ENCODE assay signal across 19 cellular contexts in genomic region chr6:33820784-33821183, GRCh38. TPM values are rescaled to one million over a fixed set of nuclear protein-coding genes. Genes with fewer than 3 reads are reported as not detected.
DNase-seq lines count a peak whose midpoint lies in the region; ATAC-seq and TF ChIP-seq lines count a peak whose summit lies in the region.
"Had no signal": no experiment of that assay in that cellular context is flagged by ENCODE, and none has a peak within 500 bp of the region (broad histone marks: within the 10 kb centered on the region; RNA-seq: fewer than 3 reads in every experiment).

No MANE protein-coding gene starts in this region.

- peaks cover 21% of the 10 kb centered on the region for H3K27me3 Mint-ChIP-seq in activated CD8-positive, alpha-beta memory T cell treated with anti-CD3 and anti-CD28 coated beads, Interleukin-2, amount 10 ng/mL, durations not matched to agents 7 days and 5 days
- H3K27me3 Mint-ChIP-seq in glutamatergic neuron (ENCODE audit: unreplicated experiment): peaks cover 19% of the 10 kb centered on the region

- DNase-seq in activated CD8-positive, alpha-beta memory T cell treated with anti-CD3 and anti-CD28 coated beads, Interleukin-2, amount 10 ng/mL, durations not matched to agents 7 days and 5 days: no peak
- DNase-seq in activated CD8-positive, alpha-beta memory T cell treated with anti-CD3 and anti-CD28 coated beads for 24 hours: no peak
- DNase-seq in glutamatergic neuron (no peak), osteoblast (ENCODE audit: insufficient read length, low spot score, missing footprints) (peak; percentile 68), MM.1S (no peak), RPMI8226 (no peak), SK-N-DZ (ENCODE audit: low spot score) (no peak)
- DNase-seq: AML-193; CD8-positive, alpha-beta memory T cell; COR-L47; DMS53; DND-41; EL; IMR-90 had no signal

- H3K9ac ChIP-seq in Loucy (ENCODE audit: low read depth, low read length, poor library complexity, severe bottlenecking) (peak overlapping the region; percentile 46), MM.1S (ENCODE audit: low read length) (no peak overlapping the region)

- peaks cover 18% of the 10 kb centered on the region for H3K4me1 ChIP-seq in Loucy (ENCODE audit: insufficient read depth, low read length, poor library complexity, severe bottlenecking)
- H3K4me1 ChIP-seq in osteoblast (ENCODE audit: insufficient read depth, low read length): peaks cover 4% of the 10 kb centered on the region
- H3K4me1 ChIP-seq in MM.1S (ENCODE audit: low read length): no peaks in the 10 kb centered on the region
- H3K4me1 ChIP-seq: A549 had no signal

- H3K4me1 Mint-ChIP-seq in activated CD8-positive, alpha-beta memory T cell treated with anti-CD3 and anti-CD28 coated beads, Interleukin-2, amount 10 ng/mL, durations not matched to agents 7 days and 5 days: peaks cover 13% of the 10 kb centered on the region
- peaks cover 41% of the 10 kb centered on the region for H3K4me1 Mint-ChIP-seq in glutamatergic neuron (ENCODE audit: low read depth, unreplicated experiment)

- TF ChIP-seq CTCF in Loucy (conservative IDR thresholded peaks at IDR 0.05; ENCODE audit: low read length) (no peak), glutamatergic neuron (IDR thresholded peaks at IDR 0.05; ENCODE audit: partially characterized antibody, unreplicated experiment) (no peak), osteoblast (IDR thresholded peaks at IDR 0.05; ENCODE audit: extremely low read depth, low read depth, low read length) (no peak), MM.1S (IDR thresholded peaks at IDR 0.05; ENCODE audit: low read length) (no peak)

- H3K4me3 ChIP-seq in Loucy (ENCODE audit: low read length, poor library complexity, severe bottlenecking) (peak overlapping the region; percentile 28), osteoblast (ENCODE audit: insufficient read depth, low read length) (no peak overlapping the region), MM.1S (ENCODE audit: low read length) (no peak overlapping the region)
- H3K4me3 ChIP-seq: A549 had no signal

- CTCF ChIA-PET in activated CD8-positive, alpha-beta memory T cell treated with anti-CD3 and anti-CD28 coated beads, Interleukin-2, amount 10 ng/mL, durations not matched to agents 7 days and 5 days (lab: Charles Lee): no interaction called here

- no peak overlapping the region for H3K4me3 Mint-ChIP-seq in activated CD8-positive, alpha-beta memory T cell treated with anti-CD3 and anti-CD28 coated beads, Interleukin-2, amount 10 ng/mL, durations not matched to agents 7 days and 5 days
- no peak overlapping the region for H3K4me3 Mint-ChIP-seq in glutamatergic neuron (ENCODE audit: unreplicated experiment)
- H3K4me3 Mint-ChIP-seq: CD8-positive, alpha-beta memory T cell had no signal

- H3K27ac Mint-ChIP-seq in activated CD8-positive, alpha-beta memory T cell treated with anti-CD3 and anti-CD28 coated beads, Interleukin-2, amount 10 ng/mL, durations not matched to agents 7 days and 5 days: no peak overlapping the region
- H3K27ac Mint-ChIP-seq in glutamatergic neuron (ENCODE audit: unreplicated experiment): peak overlapping the region; percentile 55

- H2AFZ ChIP-seq in Loucy (ENCODE audit: low read length): peak overlapping the region; percentile 51; the same call in 1 of the 2 replicates
- no peak overlapping the region for H2AFZ ChIP-seq in osteoblast (ENCODE audit: low read length)
- H2AFZ ChIP-seq in MM.1S (ENCODE audit: low read length): no peak overlapping the region

- no peaks in the 10 kb centered on the region for H3K9me3 ChIP-seq in Loucy (ENCODE audit: insufficient read depth, low read depth, low read length)
- no peaks in the 10 kb centered on the region for H3K9me3 ChIP-seq in osteoblast (ENCODE audit: low read depth, low read length)
- H3K9me3 ChIP-seq in MM.1S (replicated peaks; ENCODE audit: insufficient read depth, low read length): no peaks in the 10 kb centered on the region
- H3K9me3 ChIP-seq: A549 had no signal

- ATAC-seq in activated CD8-positive, alpha-beta memory T cell treated with anti-CD3 and anti-CD28 coated beads, Interleukin-2, amount 10 ng/mL, durations not matched to agents 7 days and 5 days: peak; percentile 39
- ATAC-seq: A549, HCT116 had no signal

- no peaks in the 10 kb centered on the region for H3K36me3 ChIP-seq in Loucy (ENCODE audit: insufficient read depth, low read length)
- H3K36me3 ChIP-seq in osteoblast (ENCODE audit: insufficient read depth, low read length): no peaks in the 10 kb centered on the region
- no peaks in the 10 kb centered on the region for H3K36me3 ChIP-seq in MM.1S (replicated peaks; ENCODE audit: insufficient read depth, low read length)

- H3K27ac ChIP-seq in osteoblast (ENCODE audit: low read depth, low read length): no peak overlapping the region
- H3K27ac ChIP-seq in MM.1S (ENCODE audit: low read length): no peak overlapping the region
- H3K27ac ChIP-seq: 22Rv1, A549 had no signal

- H3K27me3 ChIP-seq in Loucy (ENCODE audit: insufficient read depth, low read length, poor library complexity, severe bottlenecking) (no peaks in the 10 kb centered on the region), osteoblast (ENCODE audit: insufficient read depth, low read length) (peaks cover 14% of the 10 kb centered on the region), MM.1S (replicated peaks; ENCODE audit: insufficient read depth, low read length) (peaks cover 91% of the 10 kb centered on the region)

- H3K36me3 Mint-ChIP-seq in activated CD8-positive, alpha-beta memory T cell treated with anti-CD3 and anti-CD28 coated beads, Interleukin-2, amount 10 ng/mL, durations not matched to agents 7 days and 5 days: no peaks in the 10 kb centered on the region
- H3K36me3 Mint-ChIP-seq in glutamatergic neuron (ENCODE audit: unreplicated experiment): no peaks in the 10 kb centered on the region
- H3K36me3 Mint-ChIP-seq: CD8-positive, alpha-beta memory T cell had no signal

- H3K9me3 Mint-ChIP-seq in activated CD8-positive, alpha-beta memory T cell treated with anti-CD3 and anti-CD28 coated beads, Interleukin-2, amount 10 ng/mL, durations not matched to agents 7 days and 5 days (ENCODE audit: low read depth): no peaks in the 10 kb centered on the region
- H3K9me3 Mint-ChIP-seq in glutamatergic neuron (ENCODE audit: unreplicated experiment): peaks cover 13% of the 10 kb centered on the region
- H3K9me3 Mint-ChIP-seq: CD8-positive, alpha-beta memory T cell had no signal

- no peaks in the 10 kb centered on the region for H3K79me2 ChIP-seq in Loucy (ENCODE audit: insufficient read depth, low read length)
- no peaks in the 10 kb centered on the region for H3K79me2 ChIP-seq in osteoblast (ENCODE audit: insufficient read depth, low read length)
- no peaks in the 10 kb centered on the region for H3K79me2 ChIP-seq in MM.1S (ENCODE audit: low read length)

- H3K9me2 ChIP-seq in Loucy (replicated peaks; ENCODE audit: low read depth, low read length): no peaks in the 10 kb centered on the region
- no peaks in the 10 kb centered on the region for H3K9me2 ChIP-seq in MM.1S (replicated peaks; ENCODE audit: insufficient read depth, low read length)

- H3F3A ChIP-seq in Loucy (ENCODE audit: low read depth) (no peaks in the 10 kb centered on the region), MM.1S (ENCODE audit: insufficient read depth, low read length) (no peaks in the 10 kb centered on the region)

- H4K20me1 ChIP-seq in Loucy (ENCODE audit: insufficient read depth, low read length, poor library complexity, severe bottlenecking): no peaks in the 10 kb centered on the region
- no peaks in the 10 kb centered on the region for H4K20me1 ChIP-seq in osteoblast (ENCODE audit: insufficient read depth, low read length)
- no peaks in the 10 kb centered on the region for H4K20me1 ChIP-seq in MM.1S (ENCODE audit: insufficient read depth, low read length)

- H3K4me2 ChIP-seq in Loucy (ENCODE audit: low read depth, low read length, poor library complexity, severe bottlenecking): peak overlapping the region; percentile 68
- no peak overlapping the region for H3K4me2 ChIP-seq in osteoblast (ENCODE audit: insufficient read depth, low read length)
- no peak overlapping the region for H3K4me2 ChIP-seq in MM.1S (ENCODE audit: low read depth, low read length)
- H3K4me2 ChIP-seq: A549 had no signal

RNA-seq across cellular contexts. Expression of gene MLN, which starts 17.0 kb away (rescaled TPM):
- total RNA-seq in activated CD8-positive, alpha-beta memory T cell treated with anti-CD3 and anti-CD28 coated beads, Interleukin-2, amount 10 ng/mL, durations not matched to agents 7 days and 5 days: not detected
- not detected for total RNA-seq in glutamatergic neuron (ENCODE audit: unreplicated experiment)
- not detected in 2 replicates for total RNA-seq in osteoblast
- not detected in 2 replicates for polyA plus RNA-seq in SK-N-DZ (2014; cell fraction: cytosol; rRNA removed)
- not detected in 2 replicates for polyA plus RNA-seq in SK-N-DZ (2014; cell fraction: nucleus; rRNA removed)
- total RNA-seq: CD8-positive, alpha-beta memory T cell; IMR-90 had no signal
- polyA plus RNA-seq: A549; BJ; CD8-positive, alpha-beta memory T cell; IMR-90 had no signal

RNA-seq across cellular contexts. Expression of gene LEMD2, which starts 31.9 kb away (rescaled TPM):
- total RNA-seq in activated CD8-positive, alpha-beta memory T cell treated with anti-CD3 and anti-CD28 coated beads, Interleukin-2, amount 10 ng/mL, durations not matched to agents 7 days and 5 days: 10 to 100 TPM; 64.9 to 80.3 TPM
- total RNA-seq in glutamatergic neuron (ENCODE audit: unreplicated experiment) (82.4 TPM), osteoblast (47.4 and 49.2 TPM in 2 replicates)
- polyA plus RNA-seq in SK-N-DZ (2014; cell fraction: cytosol; rRNA removed): 48.5 and 52.3 TPM in 2 replicates
- 107 and 111 TPM in 2 replicates for polyA plus RNA-seq in SK-N-DZ (2014; cell fraction: nucleus; rRNA removed)
